In genomic region chr12:92608418-92609091, GRCh38 we compare ENCODE assay signal across 8 cellular contexts.
DNase-seq lines count a peak whose midpoint lies in the region; ATAC-seq, FAIRE-seq and TF ChIP-seq lines count a peak whose summit lies in the region.

No MANE protein-coding gene starts in this region.

- ATAC-seq in HG02588 (IDR thresholded peaks at IDR 0.05; ENCODE audit: unreplicated experiment) = no peak
- ATAC-seq in HG02884 (IDR thresholded peaks at IDR 0.05; ENCODE audit: unreplicated experiment) = no peak

- DNase-seq in Caco-2 = peak; percentile 34 to 46
- DNase-seq in HT-29 (ENCODE audit: low spot score) = peak; percentile 51
- peak; percentile 74 for DNase-seq in foreskin melanocyte
- peak; percentile 63 for DNase-seq in small intestine
- DNase-seq in coronary artery (ENCODE audit: low spot score) = no peak

- H3F3A ChIP-seq in SU-DHL-6 (ENCODE audit: insufficient read depth) = no peaks in the 10 kb centered on the region

- TF ChIP-seq CTCF in Caco-2 (IDR thresholded peaks at IDR 0.05; ENCODE audit: insufficient read depth in 1 of 2, low read depth in 1 of 2, low read length in 1 of 2, severe bottlenecking in 1 of 2, unreplicated experiment in 1 of 2) = peak; percentile 39 to 70
- TF ChIP-seq CTCF in SU-DHL-6 (IDR thresholded peaks at IDR 0.05; ENCODE audit: insufficient read depth, low read length, poor library complexity, severe bottlenecking) = no peak
- no peak for TF ChIP-seq CTCF in coronary artery (IDR thresholded peaks at IDR 0.05)

- H3K4me3 Mint-ChIP-seq in Caco-2 (ENCODE audit: unreplicated experiment) = no peak overlapping the region

- H3K36me3 ChIP-seq in Caco-2 (ENCODE audit: control insufficient read depth, insufficient read depth, low read length) (no peaks in the 10 kb centered on the region), SU-DHL-6 (ENCODE audit: low read length) (no peaks in the 10 kb centered on the region), small intestine (ENCODE audit: control insufficient read depth in 2 of 2, insufficient read depth in 2 of 2, low read length in 2 of 2) (no peaks in the 10 kb centered on the region)

- no peaks in the 10 kb centered on the region for H3K4me1 Mint-ChIP-seq in Caco-2 (ENCODE audit: low read depth, unreplicated experiment)

- peak overlapping the region; percentile 56 for H2AFZ ChIP-seq in SU-DHL-6 (ENCODE audit: low read depth, low read length, severe bottlenecking)

- H3K36me3 Mint-ChIP-seq in Caco-2 (ENCODE audit: insufficient read depth, unreplicated experiment) = no peaks in the 10 kb centered on the region

- POLR2A ChIA-PET in Caco-2 (lab: Charles Lee) = no interaction called here

- no TSS peak for BruUV-seq in Caco-2 (replicated peaks; lab: Mats Ljungman, UMichigan)

- no peaks in the 10 kb centered on the region for H3K79me2 ChIP-seq in SU-DHL-6 (ENCODE audit: insufficient read depth, low read length)

- H3K9me3 ChIP-seq in Caco-2 = no peaks in the 10 kb centered on the region
- no peaks in the 10 kb centered on the region for H3K9me3 ChIP-seq in SU-DHL-6 (ENCODE audit: insufficient read depth, low read length)
- H3K9me3 ChIP-seq in small intestine (ENCODE audit: control insufficient read depth, low read depth) = no peaks in the 10 kb centered on the region

- no peak overlapping the region for H3K27ac ChIP-seq in SU-DHL-6 (ENCODE audit: low read depth, low read length)
- H3K27ac ChIP-seq in small intestine (ENCODE audit: low read depth in 1 of 2, low read length in 1 of 2) = no peak overlapping the region
- H3K27ac ChIP-seq in coronary artery = no peak overlapping the region

- CTCF ChIA-PET in Caco-2 (lab: Charles Lee) = interaction anchor here (0.6 to 1.5 kb wide), 6 partner anchors 33 to 1253 kb away, joined by 3 to 4 read pairs (median 3); no protein-coding TSS in a partner anchor

- H3K27me3 Mint-ChIP-seq in Caco-2 (ENCODE audit: insufficient read depth, unreplicated experiment) = no peaks in the 10 kb centered on the region

- no peak overlapping the region for H3K27ac Mint-ChIP-seq in Caco-2 (ENCODE audit: unreplicated experiment)

- H3K9me3 Mint-ChIP-seq in Caco-2 (ENCODE audit: unreplicated experiment) = peaks cover 3% of the 10 kb centered on the region

- H3K4me3 ChIP-seq in Caco-2 (ENCODE audit: low read depth, low read length) (no peak overlapping the region), SU-DHL-6 (ENCODE audit: insufficient read depth, low read length, poor library complexity, severe bottlenecking) (no peak overlapping the region), small intestine (ENCODE audit: low read depth in 1 of 2, low read length in 2 of 2) (no peak overlapping the region), coronary artery (no peak overlapping the region)

- H4K20me1 ChIP-seq in SU-DHL-6 (ENCODE audit: low read depth, low read length) = no peaks in the 10 kb centered on the region

- no peak for FAIRE-seq in small intestine (lab: Jason Lieb, UNC)

- H3K4me1 ChIP-seq in Caco-2 = peaks cover under 1% of the 10 kb centered on the region
- no peaks in the 10 kb centered on the region for H3K4me1 ChIP-seq in small intestine (ENCODE audit: control insufficient read depth in 2 of 2, insufficient read depth in 1 of 2, low read depth in 1 of 2, low read length in 1 of 2)

- WGBS in small intestine, 3 donors = 28 to 36% (median 34%) methylated on average over 8 of the region's 8 CpGs

- H3K27me3 ChIP-seq in Caco-2 (replicated peaks; ENCODE audit: control insufficient read depth, insufficient read depth, low read length) (no peaks in the 10 kb centered on the region), SU-DHL-6 (ENCODE audit: low read length) (no peaks in the 10 kb centered on the region), small intestine (ENCODE audit: control insufficient read depth in 2 of 2, insufficient read depth in 2 of 2, low read length in 2 of 2) (no peaks in the 10 kb centered on the region)

- no peak overlapping the region for H3K4me2 ChIP-seq in SU-DHL-6 (ENCODE audit: low read depth, low read length, poor library complexity, severe bottlenecking)

- intact Hi-C loops in Caco-2 (cut with micrococcal nuclease; ENCODE audit: unreplicated experiment) = loop anchor here (1.0 to 2.0 kb wide), 2 partner anchors 34 to 1226 kb away; no protein-coding TSS in a partner anchor

- no peaks in the 10 kb centered on the region for H3K9me2 ChIP-seq in SU-DHL-6 (replicated peaks; ENCODE audit: insufficient read depth, low read length)

- no peak overlapping the region for H3K9ac ChIP-seq in SU-DHL-6 (ENCODE audit: low read length)

Comparison
In these comparisons a context has a peak if more than half of its experiments do, and no peak if none do; other contexts are left out.
1. CTCF ChIP-seq: peak in Caco-2 (2 of 2); none in SU-DHL-6 (single experiment) and coronary artery (single experiment).